Comparison of ENCODE assay signal across 10 cellular contexts in genomic region chr21:36209626-36210171, GRCh38. TPM values are rescaled to one million over a fixed set of nuclear protein-coding genes. Genes with fewer than 3 reads are reported as not detected.
DNase-seq lines count a peak whose midpoint lies in the region; ATAC-seq, FAIRE-seq and TF ChIP-seq lines count a peak whose summit lies in the region.
"Had no signal": no experiment of that assay in that cellular context is flagged by ENCODE, and none has a peak within 500 bp of the region (broad histone marks: within the 10 kb centered on the region; RNA-seq: fewer than 3 reads in every experiment).

No MANE protein-coding gene starts in this region.

- H3K27me3 ChIP-seq in HepG2 (ENCODE audit: control insufficient read depth in 1 of 2, insufficient read depth in 2 of 2, low read length in 2 of 2), result no peaks in the 10 kb centered on the region
- no peaks in the 10 kb centered on the region for H3K27me3 ChIP-seq in thoracic aorta (replicated peaks; ENCODE audit: insufficient read depth)
- H3K27me3 ChIP-seq: BLaER1 treated with 17β-estradiol and CSF1 and Interleukin-3, amounts not matched to agents 10 nM and 100 nM had no signal

- peaks cover 7% of the 10 kb centered on the region; the same call in 1 of the 2 replicates for H3K4me1 ChIP-seq in HepG2 (ENCODE audit: insufficient read depth, low read length)
- no peaks in the 10 kb centered on the region for H3K4me1 ChIP-seq in thoracic aorta (ENCODE audit: control insufficient read depth in 1 of 2, low read depth in 2 of 2)

- TF ChIP-seq CTCF in LNCaP clone FGC (IDR thresholded peaks at IDR 0.05; ENCODE audit: control insufficient read depth, extremely low read depth, insufficient read depth), result peak; percentile 83
- TF ChIP-seq CTCF in MCF 10A (IDR thresholded peaks at IDR 0.05; ENCODE audit: unreplicated experiment), result peak; percentile 50
- peak; percentile 82 for TF ChIP-seq CTCF in HepG2 (CRISPR knock-in tag; IDR thresholded peaks at IDR 0.05)
- TF ChIP-seq CTCF in thoracic aorta (IDR thresholded peaks at IDR 0.05), result peak; percentile 13

- 77% methylated on average over 11 of the region's 11 CpGs for WGBS in HepG2 (ENCODE audit: low lambda C conversion rate)

- no peak overlapping the region for H3K4me2 ChIP-seq in HepG2 (ENCODE audit: low read depth, low read length)

- no peaks in the 10 kb centered on the region for H3K79me2 ChIP-seq in HepG2 (ENCODE audit: insufficient read depth, low read length)

- no peaks in the 10 kb centered on the region for H3K9me3 ChIP-seq in HepG2 (ENCODE audit: low read length)
- no peaks in the 10 kb centered on the region for H3K9me3 ChIP-seq in thoracic aorta
- H3K9me3 ChIP-seq: BLaER1 treated with 17β-estradiol and CSF1 and Interleukin-3, amounts not matched to agents 10 nM and 100 nM had no signal

- POLR2A ChIA-PET in MCF 10A (lab: Yijun Ruan, JAX), result interaction anchor here (0.7 to 2.1 kb wide), 19 partner anchors 14 to 577 kb away, joined by 3 to 21 read pairs (median 4); partner anchors contain the start of genes DOP1B and MORC3
- POLR2A ChIA-PET in HepG2 (lab: Yijun Ruan, JAX), result interaction anchor here (1.4 to 1.7 kb wide), 2 partner anchors 54 to 110 kb away, joined by 4 to 6 read pairs; partner anchors contain the start of gene MORC3

- H3K27ac Mint-ChIP-seq in MCF 10A (ENCODE audit: low read depth, unreplicated experiment), result peak overlapping the region; percentile 80

- TF ChIP-seq POLR2A in HepG2 (IDR thresholded peaks at IDR 0.05; ENCODE audit: insufficient read depth in 1 of 2, low read depth in 2 of 2, low read length in 2 of 2), result no peak

- H3K36me3 Mint-ChIP-seq in MCF 10A (ENCODE audit: insufficient read depth, unreplicated experiment), result peaks cover 6% of the 10 kb centered on the region

- CTCF ChIA-PET in MCF 10A (lab: Yijun Ruan, JAX), result interaction anchor here (0.5 to 4.0 kb wide), 29 partner anchors 10 to 165 kb away, joined by 3 to 108 read pairs (median 8); partner anchors contain the start of gene CBR3
- CTCF ChIA-PET in HepG2 (lab: Yijun Ruan, JAX; ENCODE audit: low intra/inter-chr PET ratio, low total read pairs), result interaction anchor here (1.3 to 2.2 kb wide), 4 partner anchors 54 to 68 kb away, joined by 4 to 27 read pairs (median 15); partner anchors contain the start of gene DOP1B

- no peaks in the 10 kb centered on the region for H3K9me3 Mint-ChIP-seq in MCF 10A (ENCODE audit: unreplicated experiment)
- H3K9me3 Mint-ChIP-seq: central memory CD8-positive, alpha-beta T cell had no signal

- H2AFZ ChIP-seq in HepG2 (ENCODE audit: low read length), result no peak overlapping the region

- H3K27ac ChIP-seq in HepG2 (ENCODE audit: extremely low read length, insufficient read depth, low read length) (no peak overlapping the region), thoracic aorta (no peak overlapping the region)
- H3K27ac ChIP-seq: BLaER1 treated with 17β-estradiol and CSF1 and Interleukin-3, amounts not matched to agents 10 nM and 100 nM had no signal

- H3K4me3 ChIP-seq in LNCaP clone FGC (ENCODE audit: low read depth, low read length) (no peak overlapping the region), HepG2 (replicated peaks in 1 of 3; ENCODE audit: insufficient read depth in 1 of 3, low read depth in 2 of 3, low read length in 3 of 3) (no peak overlapping the region), thoracic aorta (no peak overlapping the region)
- H3K4me3 ChIP-seq: BLaER1 treated with 17β-estradiol and CSF1 and Interleukin-3, amounts not matched to agents 10 nM and 100 nM had no signal

- no peak overlapping the region for H3K9ac ChIP-seq in HepG2 (ENCODE audit: insufficient read depth, low read depth, low read length)
- H3K9ac ChIP-seq: BLaER1 treated with 17β-estradiol and CSF1 and Interleukin-3, amounts not matched to agents 10 nM and 100 nM had no signal

- peak; percentile 10 for DNase-seq in DMS79 treated with DMSO at 0.1 percent for 48 hours (lab: John Stamatoyannopoulos, UW)
- DNase-seq in DMS79 (lab: John Stamatoyannopoulos, UW), result no peak
- peak; percentile 75 for DNase-seq in LNCaP clone FGC (ENCODE audit: low read depth)
- peak; percentile 47 for DNase-seq in SK-N-DZ (ENCODE audit: low spot score)
- DNase-seq in MCF 10A (ENCODE audit: unreplicated experiment), result peak; percentile 86
- peak; percentile 71 for DNase-seq in HepG2 (ENCODE audit: low spot score)
- no peak for DNase-seq in thoracic aorta (ENCODE audit: low spot score)

- peaks cover 16% of the 10 kb centered on the region for H3K4me1 Mint-ChIP-seq in MCF 10A (ENCODE audit: insufficient read depth, unreplicated experiment)

- no peaks in the 10 kb centered on the region for H3K27me3 Mint-ChIP-seq in MCF 10A (ENCODE audit: insufficient read depth, unreplicated experiment)
- H3K27me3 Mint-ChIP-seq: central memory CD8-positive, alpha-beta T cell had no signal

- H3K36me3 ChIP-seq in HepG2 (replicated peaks in 1 of 2; ENCODE audit: control insufficient read depth in 1 of 2, insufficient read depth in 2 of 2, low read length in 2 of 2) (no peaks in the 10 kb centered on the region; a peak in 2 of 5 replicates), thoracic aorta (peaks cover 4% of the 10 kb centered on the region)

- TF ChIP-seq EP300 in HepG2 (IDR thresholded peaks at IDR 0.05; ENCODE audit: low read depth in 2 of 2, low read length in 2 of 2), result no peak
- no peak for TF ChIP-seq EP300 in HepG2 (CRISPR knock-in tag; IDR thresholded peaks at IDR 0.05; ENCODE audit: borderline replicate concordance)

- intact Hi-C loops in MCF 10A (cut with micrococcal nuclease) (loop anchor here (1.0 kb wide), 4 partner anchors 56 to 122 kb away; partner anchors contain the start of gene MORC3), HepG2 (cut with micrococcal nuclease; ENCODE audit: unreplicated experiment) (loop anchor here (1.0 to 5.0 kb wide), 3 partner anchors 56 to 123 kb away; no protein-coding TSS in a partner anchor)

- in situ Hi-C loops in HepG2 (cut with HindIII; ENCODE audit: extremely low pct_ligation_motif_present, low pct_unique_long_range_greater_than_20kb), result loop anchor here (5.0 kb wide), 1 partner anchor 52 kb away; the partner anchor contains the start of gene DOP1B

- peak; percentile 83 for FAIRE-seq in HepG2 (lab: Jason Lieb, UNC)

- peak overlapping the region; percentile 61 for H3K4me3 Mint-ChIP-seq in MCF 10A (ENCODE audit: unreplicated experiment)
- H3K4me3 Mint-ChIP-seq: central memory CD8-positive, alpha-beta T cell had no signal

- no TSS peak for BruUV-seq in MCF 10A (replicated peaks; lab: Mats Ljungman, UMichigan)
- BruUV-seq in HepG2 (replicated peaks; lab: Mats Ljungman, UMichigan), result no TSS peak

- peak; percentile 73 for TF ChIP-seq RAD21 in HepG2 (CRISPR knock-in tag; IDR thresholded peaks at IDR 0.05)

- ATAC-seq in HepG2 (peak; percentile 70), thoracic aorta (ENCODE audit: insufficient number of reproducible peaks, low FRiP score, low read depth) (no peak), HG03354 (IDR thresholded peaks at IDR 0.05; ENCODE audit: poor library complexity, severe bottlenecking, unreplicated experiment) (no peak)

- no peaks in the 10 kb centered on the region for H4K20me1 ChIP-seq in HepG2 (ENCODE audit: insufficient read depth, low read length)
- H4K20me1 ChIP-seq: BLaER1 treated with 17β-estradiol and CSF1 and Interleukin-3, amounts not matched to agents 10 nM and 100 nM had no signal

TF ChIP-seq in HepG2, 621 proteins besides CTCF, POLR2A, EP300 and RAD21 (continues in another document):
- TF ChIP-seq STAG1 (CRISPR knock-in tag; IDR thresholded peaks at IDR 0.05), result peak; percentile 86
- no peak for TF ChIP-seq MEIS2 (CRISPR knock-in tag; IDR thresholded peaks at IDR 0.05)
- TF ChIP-seq ZKSCAN8 (CRISPR knock-in tag; IDR thresholded peaks at IDR 0.05; ENCODE audit: borderline replicate concordance), result no peak
- no peak for TF ChIP-seq ZNF20 (CRISPR knock-in tag; IDR thresholded peaks at IDR 0.05)
- TF ChIP-seq HOXA3 (CRISPR knock-in tag; IDR thresholded peaks at IDR 0.05), result no peak
- no peak for TF ChIP-seq TRIM24 (CRISPR knock-in tag; IDR thresholded peaks at IDR 0.05)
- no peak for TF ChIP-seq JDP2 (CRISPR knock-in tag; IDR thresholded peaks at IDR 0.05; ENCODE audit: borderline replicate concordance)
- no peak for TF ChIP-seq ZSCAN20 (CRISPR knock-in tag; IDR thresholded peaks at IDR 0.05; ENCODE audit: borderline replicate concordance)
- TF ChIP-seq ZNF138 (CRISPR knock-in tag; IDR thresholded peaks at IDR 0.05; ENCODE audit: low read depth), result no peak
- TF ChIP-seq WIZ (CRISPR knock-in tag; IDR thresholded peaks at IDR 0.05), result no peak

RNA-seq across cellular contexts. Expression of gene DOP1B, which starts 53.1 kb away (rescaled TPM):
- polyA plus RNA-seq in SK-N-DZ (2014; cell fraction: cytosol; rRNA removed), result 5.4 and 7.7 TPM in 2 replicates
- 2.1 and 3.5 TPM in 2 replicates for polyA plus RNA-seq in SK-N-DZ (2014; cell fraction: nucleus; rRNA removed)
- 7.6 and 8.3 TPM in 2 replicates for total RNA-seq in MCF 10A (2022)
- total RNA-seq in HepG2 (2016; rRNA removed; fragmentation: Illumina TruSeq; extraction: Trizol), result 2.8 and 3.0 TPM in 2 replicates
- total RNA-seq in HepG2 (2016; cell fraction: cytosol; rRNA removed; fragmentation: Illumina TruSeq; extraction: Trizol; ENCODE audit: low read depth), result 2.6 and 3.3 TPM in 2 replicates
- 2.4 and 3.0 TPM in 2 replicates for total RNA-seq in HepG2 (2016; cell fraction: insoluble cytoplasmic fraction; rRNA removed; fragmentation: Illumina TruSeq; extraction: Trizol)
- total RNA-seq in HepG2 (2016; cell fraction: membrane; rRNA removed; fragmentation: Illumina TruSeq; extraction: Trizol), result 1.3 and 1.6 TPM in 2 replicates
- 2.4 and 2.5 TPM in 2 replicates for total RNA-seq in HepG2 (2016; cell fraction: nucleus; rRNA removed; fragmentation: Illumina TruSeq; extraction: Trizol)
- 2.3 and 3.2 TPM in 2 replicates for polyA plus RNA-seq in HepG2 (2011; rRNA removed)
- polyA plus RNA-seq in HepG2 (2011; cell fraction: cytosol; rRNA removed), result 2.0 and 2.3 TPM in 2 replicates
- 4.2 and 4.4 TPM in 2 replicates for polyA plus RNA-seq in HepG2 (2011; cell fraction: nucleus; rRNA removed)
- 3.9 TPM in 2 replicates for polyA plus RNA-seq in HepG2 (2012)
- 0.11 and 0.18 TPM in 2 replicates for polyA plus RNA-seq in HepG2 (2016; cell fraction: cytosol; fragmentation: Illumina TruSeq; extraction: Trizol; ENCODE audit: low read depth)
- 1.6 TPM in 2 replicates for polyA plus RNA-seq in HepG2 (2016; cell fraction: insoluble cytoplasmic fraction; fragmentation: Illumina TruSeq; extraction: Trizol; ENCODE audit: low read depth)
- polyA plus RNA-seq in HepG2 (2016; cell fraction: membrane; fragmentation: Illumina TruSeq; extraction: Trizol; ENCODE audit: low read depth), result 0.45 and 0.50 TPM in 2 replicates
- 3.0 and 3.5 TPM in 2 replicates for polyA plus RNA-seq in HepG2 (2016; cell fraction: nucleus; fragmentation: Illumina TruSeq; extraction: Trizol; ENCODE audit: insufficient read depth, low read depth)
- polyA minus RNA-seq in HepG2 (2011; rRNA and poly(A)+ RNA removed; ENCODE audit: low replicate concordance), result 1.9 and 6.3 TPM in 2 replicates
- 5.7 and 6.1 TPM in 2 replicates for polyA minus RNA-seq in HepG2 (2011; cell fraction: cytosol; rRNA and poly(A)+ RNA removed)
- 8.0 and 8.5 TPM in 2 replicates for polyA minus RNA-seq in HepG2 (2011; cell fraction: nucleus; rRNA and poly(A)+ RNA removed)
- 10 to 100 TPM; 14.6 to 20.6 TPM for total RNA-seq in thoracic aorta

Comparison
In these comparisons a context has a peak if more than half of its experiments do, and no peak if none do; other contexts are left out.
1. DNase-seq: peak in DMS79 treated with DMSO at 0.1 percent for 48 hours (single experiment), LNCaP clone FGC (single experiment), SK-N-DZ (single experiment), MCF 10A (single experiment) and HepG2 (single experiment); none in DMS79 (single experiment) and thoracic aorta (single experiment).
2. CTCF ChIP-seq: peak in every context shown above with its lines; median percentile 83 in LNCaP clone FGC; 82 in HepG2; 50 in MCF 10A; 13 in thoracic aorta.